Comparison of ENCODE assay signal across 27 cellular contexts in the genomic region with DNA sequence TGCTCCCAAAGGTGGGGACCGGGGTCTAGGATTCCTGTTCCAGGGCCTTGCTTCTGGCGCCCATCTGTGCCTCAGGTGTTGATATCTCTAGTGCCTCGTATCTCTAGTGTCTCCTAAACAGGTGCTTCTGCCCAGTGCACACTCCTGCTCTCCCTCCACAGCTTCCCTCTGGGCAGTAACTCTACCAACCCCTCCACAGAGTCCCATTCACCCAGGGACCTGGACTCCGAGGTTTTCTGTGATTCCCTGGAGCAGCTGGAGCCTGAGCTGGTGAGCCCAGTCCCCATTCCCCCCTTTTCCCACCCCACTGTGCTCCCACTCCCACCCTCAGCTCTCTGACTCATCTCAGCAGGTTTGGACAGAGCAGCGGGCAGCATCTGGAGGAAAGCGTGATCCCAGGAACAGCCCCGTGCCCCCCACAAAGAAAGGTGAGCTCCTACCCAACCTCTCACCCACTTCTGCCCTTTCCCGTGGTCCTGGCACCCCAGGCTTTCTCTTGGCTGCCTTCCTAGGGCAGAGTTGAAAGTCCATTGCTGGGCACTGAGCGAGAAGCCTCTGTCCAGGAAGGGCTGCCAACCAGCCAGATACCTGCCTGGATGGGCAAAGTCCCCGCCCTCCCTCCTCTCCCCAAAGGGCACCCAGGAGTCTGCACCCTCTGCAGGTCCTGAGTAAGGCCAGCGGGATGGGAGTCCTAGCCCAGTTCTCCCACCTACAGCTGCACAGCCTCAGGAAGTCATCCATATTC. TPM values are rescaled to one million over a fixed set of nuclear protein-coding genes. Genes with fewer than 3 reads are reported as not detected.
DNase-seq lines count a peak whose midpoint lies in the region; ATAC-seq, FAIRE-seq and TF ChIP-seq lines count a peak whose summit lies in the region.
"Had no signal": no experiment of that assay in that cellular context is flagged by ENCODE, and none has a peak within 500 bp of the region (broad histone marks: within the 10 kb centered on the region; RNA-seq: fewer than 3 reads in every experiment).

No MANE protein-coding gene starts in this region.

- H3K36me3 Mint-ChIP-seq in Caco-2 (ENCODE audit: insufficient read depth, unreplicated experiment): peaks cover 19% of the 10 kb centered on the region
- no peaks in the 10 kb centered on the region for H3K36me3 Mint-ChIP-seq in activated T-helper 17 cell treated with anti-CD3 and anti-CD28 coated beads, Interleukin-2, amount 50 U/mL, for 72 hours (ENCODE audit: low read depth)

- H3K9me3 Mint-ChIP-seq in Caco-2 (ENCODE audit: unreplicated experiment): no peaks in the 10 kb centered on the region
- H3K9me3 Mint-ChIP-seq in activated T-helper 17 cell treated with anti-CD3 and anti-CD28 coated beads, Interleukin-2, amount 50 U/mL, for 72 hours: no peaks in the 10 kb centered on the region
- H3K9me3 Mint-ChIP-seq: stimulated activated naive CD8-positive, alpha-beta T cell treated with anti-CD3 and anti-CD28 coated beads, Interleukin-15, Interleukin-2, amounts not matched to agents 100 ng/mL and 50 ng/mL, for 24 hours; T-helper 1 cell treated with Interleukin-12 subunit alpha and Interleukin-12 subunit beta and Interleukin-4 antibody, amounts not matched to agents 30 μg/mL and 1 μg/mL, for 36 hours had no signal

- intact Hi-C loops in Caco-2 (cut with micrococcal nuclease; ENCODE audit: unreplicated experiment) (loop anchor here (10.0 kb wide), 1 partner anchor 363 kb away; no protein-coding TSS in a partner anchor), right lobe of liver (cut with DNase I) (loop anchor here in 1 of 2 donors (5.0 kb wide), 1 partner anchor 60 kb away; no protein-coding TSS in a partner anchor), thyroid gland (cut with DNase I) (loop anchor here (5.0 kb wide), 1 partner anchor 60 kb away; no protein-coding TSS in a partner anchor)

- ATAC-seq in activated T-helper 17 cell treated with anti-CD3 and anti-CD28 coated beads, Interleukin-2, amount 50 U/mL, for 72 hours (replicated peaks): no peak
- peak; percentile 63 to 79 (median 72) for ATAC-seq in right lobe of liver
- ATAC-seq: activated CD8-positive, alpha-beta T cell treated with anti-CD3 and anti-CD28 coated beads, Interleukin-2, amount 10 ng/mL, durations not matched to agents 7 days and 5 days; body of pancreas; psoas muscle had no signal

- no peaks in the 10 kb centered on the region for H3K4me1 Mint-ChIP-seq in Caco-2 (ENCODE audit: low read depth, unreplicated experiment)
- no peaks in the 10 kb centered on the region for H3K4me1 Mint-ChIP-seq in activated T-helper 17 cell treated with anti-CD3 and anti-CD28 coated beads, Interleukin-2, amount 50 U/mL, for 72 hours

- WGBS in right lobe of liver (ENCODE audit: insufficient coverage, low coverage, low lambda C conversion rate, missing lambda C conversion rate): 40% methylated on average over 9 of the region's 11 CpGs
- 12 to 66% (median 44%) methylated on average over 11 of the region's 11 CpGs for WGBS in small intestine, 3 donors
- 92 to 93% methylated on average over 10 of the region's 11 CpGs for WGBS in thyroid gland, 2 donors

- H3K27ac Mint-ChIP-seq in Caco-2 (ENCODE audit: unreplicated experiment): no peak overlapping the region
- H3K27ac Mint-ChIP-seq in activated T-helper 17 cell treated with anti-CD3 and anti-CD28 coated beads, Interleukin-2, amount 50 U/mL, for 72 hours: peak overlapping the region; percentile 33
- H3K27ac Mint-ChIP-seq: activated CD8-positive, alpha-beta T cell treated with anti-CD3 and anti-CD28 coated beads, Interleukin-2, amount 10 ng/mL, durations not matched to agents 7 days and 5 days; stimulated activated naive CD8-positive, alpha-beta T cell treated with anti-CD3 and anti-CD28 coated beads, Interleukin-15, Interleukin-2, amounts not matched to agents 100 ng/mL and 50 ng/mL, for 24 hours; T-helper 1 cell treated with Interleukin-12 subunit alpha and Interleukin-12 subunit beta and Interleukin-4 antibody, amounts not matched to agents 30 μg/mL and 1 μg/mL, for 36 hours had no signal

- no peak for DNase-seq in Caco-2
- DNase-seq in right lobe of liver: peak; percentile 89 to 97 (median 95)
- peak; percentile 95 for DNase-seq in small intestine
- DNase-seq in ureter (ENCODE audit: low spot score): no peak
- no peak for DNase-seq in thyroid gland
- no peak for DNase-seq in urothelium cell line (ENCODE audit: low spot score)
- DNase-seq: activated CD4-positive, alpha-beta T cell treated with anti-CD3 and anti-CD28 coated beads for 1 hour; activated CD8-positive, alpha-beta T cell treated with anti-CD3 and anti-CD28 coated beads, Interleukin-2, amount 10 ng/mL, durations not matched to agents 7 days and 5 days; activated gamma-delta T cell; Calu3; cerebellar nuclear complex; DMS79 treated with DMSO at 0.1 percent for 48 hours; GF-D8; islet precursor cell; Karpas-422; MV-4-11; NCI-H1436 treated with DMSO at 0.1 percent for 48 hours; NCI-H82; RPMI8226 had no signal

- H3K4me1 ChIP-seq in Caco-2 (peaks cover 6% of the 10 kb centered on the region; the same call in 1 of the 2 replicates), right lobe of liver (peaks cover 0 to 28% (median 6%) of the 10 kb centered on the region in 4 donors), small intestine (ENCODE audit: control insufficient read depth in 2 of 2, insufficient read depth in 1 of 2, low read depth in 1 of 2, low read length in 1 of 2) (peaks cover 0 to 8% of the 10 kb centered on the region in 2 donors), thyroid gland (peaks cover 12 to 17% of the 10 kb centered on the region in 2 donors)
- H3K4me1 ChIP-seq: psoas muscle had no signal

- FAIRE-seq in small intestine (lab: Jason Lieb, UNC) (no peak), urothelium cell line (lab: Jason Lieb, UNC) (no peak)

- no peak for TF ChIP-seq CTCF in Caco-2 (IDR thresholded peaks at IDR 0.05; ENCODE audit: insufficient read depth in 1 of 2, low read depth in 1 of 2, low read length in 1 of 2, severe bottlenecking in 1 of 2, unreplicated experiment in 1 of 2)
- TF ChIP-seq CTCF in right lobe of liver (IDR thresholded peaks at IDR 0.05): no peak
- no peak for TF ChIP-seq CTCF in thyroid gland (IDR thresholded peaks at IDR 0.05)

- CTCF ChIA-PET in Caco-2 (lab: Charles Lee): interaction anchor here (1.8 to 3.2 kb wide), 2 partner anchors 11 to 60 kb away, joined by 6 to 230 read pairs; a partner anchor contains a TSS

- H3K27me3 ChIP-seq in Caco-2 (replicated peaks; ENCODE audit: control insufficient read depth, insufficient read depth, low read length) (no peaks in the 10 kb centered on the region), right lobe of liver (no peaks in the 10 kb centered on the region), small intestine (ENCODE audit: control insufficient read depth in 2 of 2, insufficient read depth in 2 of 2, low read length in 2 of 2) (no peaks in the 10 kb centered on the region), thyroid gland (no peaks in the 10 kb centered on the region)
- H3K27me3 ChIP-seq: BLaER1 treated with 17β-estradiol and CSF1 and Interleukin-3, amounts not matched to agents 10 nM and 100 nM; body of pancreas had no signal

- TF ChIP-seq POLR2A in right lobe of liver (IDR thresholded peaks at IDR 0.05) (peak; percentile 39), thyroid gland (IDR thresholded peaks at IDR 0.05) (no peak)

- H3K36me3 ChIP-seq in Caco-2 (ENCODE audit: control insufficient read depth, insufficient read depth, low read length) (peaks cover 1% of the 10 kb centered on the region; the same call in 1 of the 2 replicates), right lobe of liver (peaks cover 0 to 15% (median 0%) of the 10 kb centered on the region in 4 donors), small intestine (ENCODE audit: control insufficient read depth in 2 of 2, insufficient read depth in 2 of 2, low read length in 2 of 2) (peaks cover 2 to 3% of the 10 kb centered on the region in 2 donors), thyroid gland (no peaks in the 10 kb centered on the region)
- H3K36me3 ChIP-seq: thoracic aorta had no signal

- no peak overlapping the region for H3K4me3 ChIP-seq in Caco-2 (ENCODE audit: low read depth, low read length)
- H3K4me3 ChIP-seq in right lobe of liver: peak overlapping the region in 2 of 3 donors; percentile 79 to 92
- peak overlapping the region in 1 of 2 donors; percentile 65 for H3K4me3 ChIP-seq in small intestine (ENCODE audit: low read depth in 1 of 2, low read length in 2 of 2)
- H3K4me3 ChIP-seq in thyroid gland (replicated peaks in 1 of 3): no peak overlapping the region
- H3K4me3 ChIP-seq: body of pancreas, psoas muscle, SK-N-MC, thoracic aorta had no signal

- no peaks in the 10 kb centered on the region for H3K27me3 Mint-ChIP-seq in Caco-2 (ENCODE audit: insufficient read depth, unreplicated experiment)
- H3K27me3 Mint-ChIP-seq in activated T-helper 17 cell treated with anti-CD3 and anti-CD28 coated beads, Interleukin-2, amount 50 U/mL, for 72 hours: no peaks in the 10 kb centered on the region
- H3K27me3 Mint-ChIP-seq: stimulated activated naive CD8-positive, alpha-beta T cell treated with anti-CD3 and anti-CD28 coated beads, Interleukin-15, Interleukin-2, amounts not matched to agents 100 ng/mL and 50 ng/mL, for 24 hours had no signal

- H3K9me3 ChIP-seq in Caco-2: no peaks in the 10 kb centered on the region
- H3K9me3 ChIP-seq in right lobe of liver: no peaks in the 10 kb centered on the region
- no peaks in the 10 kb centered on the region for H3K9me3 ChIP-seq in small intestine (ENCODE audit: control insufficient read depth, low read depth)
- H3K9me3 ChIP-seq in thyroid gland: no peaks in the 10 kb centered on the region
- H3K9me3 ChIP-seq: BLaER1 treated with 17β-estradiol and CSF1 and Interleukin-3, amounts not matched to agents 10 nM and 100 nM; body of pancreas; psoas muscle; thoracic aorta had no signal

- H3K4me3 Mint-ChIP-seq in Caco-2 (ENCODE audit: unreplicated experiment): peak overlapping the region; percentile 35
- H3K4me3 Mint-ChIP-seq in activated T-helper 17 cell treated with anti-CD3 and anti-CD28 coated beads, Interleukin-2, amount 50 U/mL, for 72 hours: no peak overlapping the region
- H3K4me3 Mint-ChIP-seq: activated CD8-positive, alpha-beta T cell treated with anti-CD3 and anti-CD28 coated beads, Interleukin-2, amount 10 ng/mL, durations not matched to agents 7 days and 5 days; stimulated activated naive CD8-positive, alpha-beta T cell treated with anti-CD3 and anti-CD28 coated beads, Interleukin-15, Interleukin-2, amounts not matched to agents 100 ng/mL and 50 ng/mL, for 24 hours; T-helper 1 cell treated with Interleukin-12 subunit alpha and Interleukin-12 subunit beta and Interleukin-4 antibody, amounts not matched to agents 30 μg/mL and 1 μg/mL, for 36 hours had no signal

- H3K27ac ChIP-seq in right lobe of liver: peak overlapping the region; percentile 83 to 98 (median 89)
- peak overlapping the region; percentile 68 to 71 for H3K27ac ChIP-seq in small intestine (ENCODE audit: low read depth in 1 of 2, low read length in 1 of 2)
- no peak overlapping the region for H3K27ac ChIP-seq in thyroid gland
- H3K27ac ChIP-seq: psoas muscle, SK-N-MC, thoracic aorta had no signal

- no TSS peak for BruUV-seq in Caco-2 (replicated peaks; lab: Mats Ljungman, UMichigan)

- POLR2A ChIA-PET in Caco-2 (lab: Charles Lee): interaction anchor here (2.9 kb wide), 1 partner anchor 24 kb away, joined by 22 read pairs; a partner anchor contains a TSS

RNA-seq across cellular contexts. Expression of a gene that starts 2.2 kb away (rescaled TPM):
- total RNA-seq in Caco-2 (2022) (21.2 and 21.6 TPM in 2 replicates), right lobe of liver (10 to 100 TPM; 24.0 to 78.9 (median 56.9) TPM), ureter (26.4 TPM), thyroid gland (10 to 100 TPM; 16.7 to 20.4 (median 17.7) TPM)
- total RNA-seq in activated T-helper 17 cell treated with anti-CD3 and anti-CD28 coated beads, Interleukin-2, amount 50 U/mL, for 72 hours: 10 to 100 TPM in 1 of 2 donors, 1 to 10 TPM in 1; 9.8 to 12.6 TPM
- 100 to 1,000 TPM in 2 of 3 donors, 10 to 100 TPM in 1; 21.1 to 184 (median 165) TPM for polyA plus RNA-seq in small intestine

RNA-seq across cellular contexts. Expression of a gene that starts 5.4 kb away (rescaled TPM):
- total RNA-seq in Caco-2 (2022): 74.3 and 88.5 TPM in 2 replicates
- total RNA-seq in activated T-helper 17 cell treated with anti-CD3 and anti-CD28 coated beads, Interleukin-2, amount 50 U/mL, for 72 hours: 1 to 10 TPM; 3.1 to 6.5 TPM
- 10 to 100 TPM in 1 of 6 experiments, 1 to 10 TPM in 5; 2.0 to 26.4 (median 3.0) TPM for total RNA-seq in right lobe of liver
- polyA plus RNA-seq in small intestine: 10 to 100 TPM in 2 of 3 donors, 1 to 10 TPM in 1; 7.8 to 11.9 (median 10.5) TPM
- 153 TPM for total RNA-seq in ureter
- total RNA-seq in thyroid gland: 10 to 100 TPM in 3 of 4 donors, 1 to 10 TPM in 1; 8.6 to 24.8 (median 16.9) TPM

RNA-seq across cellular contexts. Expression of a gene that starts 10.5 kb away (rescaled TPM):
- total RNA-seq in Caco-2 (2022) (71.0 and 78.0 TPM in 2 replicates), right lobe of liver (10 to 100 TPM; 14.0 to 27.1 (median 19.6) TPM), ureter (47.0 TPM), thyroid gland (10 to 100 TPM; 15.6 to 33.5 (median 18.4) TPM)
- 10 to 100 TPM; 45.9 to 66.4 TPM for total RNA-seq in activated T-helper 17 cell treated with anti-CD3 and anti-CD28 coated beads, Interleukin-2, amount 50 U/mL, for 72 hours
- 10 to 100 TPM; 17.5 to 51.7 (median 46.5) TPM for polyA plus RNA-seq in small intestine

RNA-seq across cellular contexts. Expression of a gene that starts 23.9 kb away (rescaled TPM):
- total RNA-seq in Caco-2 (2022) (12.7 and 13.6 TPM in 2 replicates), right lobe of liver (10 to 100 TPM in 1 of 6 experiments, 1 to 10 TPM in 5; 2.6 to 13.5 (median 5.4) TPM), ureter (8.0 TPM), thyroid gland (10 to 100 TPM in 2 of 4 donors, 1 to 10 TPM in 2; 3.9 to 16.3 (median 10.0) TPM)
- 1 to 10 TPM; 6.1 to 8.5 TPM for total RNA-seq in activated T-helper 17 cell treated with anti-CD3 and anti-CD28 coated beads, Interleukin-2, amount 50 U/mL, for 72 hours
- polyA plus RNA-seq in small intestine: 10 to 100 TPM; 11.2 to 13.3 (median 13.0) TPM

Comparison
In these comparisons a context has a peak if more than half of its experiments do, and no peak if none do; other contexts are left out.
1. DNase-seq: peak in right lobe of liver (3 of 3) and small intestine (single experiment); none in Caco-2 (0 of 2), ureter (single experiment), thyroid gland (0 of 2) and urothelium cell line (single experiment).
2. H3K4me3 ChIP-seq: peak in right lobe of liver (2 of 3); none in Caco-2 (single experiment) and thyroid gland (0 of 3).
3. H3K27ac ChIP-seq: peak in right lobe of liver (3 of 3) and small intestine (2 of 2); none in thyroid gland (0 of 3).